ENCODE assay signal across 1 cellular context in genomic region chr9:105459329-105459728, GRCh38.
TF ChIP-seq lines count a peak whose summit lies in the region.

No MANE protein-coding gene starts in this region.

TF ChIP-seq in GM23338, 12 proteins besides CTCF, POLR2A, EP300 and RAD21 (continued from another document):
- TF ChIP-seq REST (IDR thresholded peaks at IDR 0.05; ENCODE audit: unreplicated experiment) (no peak), ETS1 (IDR thresholded peaks at IDR 0.05) (no peak), STAT1 (IDR thresholded peaks at IDR 0.05; ENCODE audit: unreplicated experiment) (no peak), EZH2phosphoT487 (IDR thresholded peaks at IDR 0.05; ENCODE audit: unreplicated experiment) (no peak), ZNF331 (CRISPR knock-in tag; IDR thresholded peaks at IDR 0.05; ENCODE audit: low read depth) (no peak), ZNF114 (CRISPR knock-in tag; IDR thresholded peaks at IDR 0.05) (no peak), EZH2 (IDR thresholded peaks at IDR 0.05; ENCODE audit: low read depth, unreplicated experiment) (no peak), JUNB (IDR thresholded peaks at IDR 0.05; ENCODE audit: unreplicated experiment) (no peak), CREB1 (CRISPR knock-in tag; IDR thresholded peaks at IDR 0.05; ENCODE audit: low read depth) (no peak)
